In the genomic region with DNA sequence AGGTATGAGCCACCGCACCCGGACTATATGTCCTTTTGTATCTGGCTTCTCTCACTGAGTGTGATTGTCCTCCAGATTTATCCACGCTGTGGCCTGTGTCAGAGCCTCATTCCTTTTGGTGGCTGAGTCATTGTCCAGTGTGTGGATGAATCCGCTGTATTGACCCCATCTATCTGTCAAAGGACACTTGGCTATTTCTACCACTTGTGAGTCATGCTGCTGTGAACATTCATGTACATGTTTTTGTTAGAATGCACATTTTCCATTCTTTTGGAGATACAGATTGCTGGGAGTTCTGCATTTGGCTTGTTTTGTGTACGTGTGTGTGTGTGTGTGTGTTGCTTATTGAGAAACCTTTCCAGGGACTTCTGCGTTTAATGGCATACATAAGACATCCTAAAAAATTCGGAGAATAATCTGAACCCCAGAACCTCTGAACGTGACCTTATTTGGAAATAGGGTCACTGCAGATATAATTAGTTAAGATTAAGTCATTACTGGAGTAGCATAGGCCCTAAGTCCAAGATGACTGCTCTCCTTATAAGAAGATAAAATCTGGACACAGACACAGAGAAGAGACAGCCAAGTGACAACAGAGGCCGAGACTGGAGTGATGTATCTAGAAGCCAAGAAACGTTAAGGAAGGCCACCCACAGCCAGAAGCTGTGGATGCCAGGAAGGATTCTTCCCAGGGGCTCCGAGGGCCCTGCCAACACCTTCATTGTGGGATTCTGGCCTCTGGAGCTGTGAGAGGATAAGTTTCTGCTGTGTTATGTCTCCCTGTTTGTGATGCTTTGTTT, we compare ENCODE assay signal across 12 cellular contexts. TPM values are rescaled to one million over a fixed set of nuclear protein-coding genes. Genes with fewer than 3 reads are reported as not detected.
DNase-seq lines count a peak whose midpoint lies in the region; ATAC-seq and TF ChIP-seq lines count a peak whose summit lies in the region.
"Had no signal": no experiment of that assay in that cellular context is flagged by ENCODE, and none has a peak within 500 bp of the region (broad histone marks: within the 10 kb centered on the region; RNA-seq: fewer than 3 reads in every experiment).

No MANE protein-coding gene starts in this region.

- H3K4me3 ChIP-seq in adrenal gland, result no peak overlapping the region
- H3K4me3 ChIP-seq in gastroesophageal sphincter, result no peak overlapping the region
- no peak overlapping the region for H3K4me3 ChIP-seq in skeletal muscle satellite cell (ENCODE audit: low read length)

- DNase-seq in GM04503 (ENCODE audit: low read depth) (peak; percentile 95), adrenal gland (peak; percentile 75 to 93 (median 90)), NCI-H446 (lab: John Stamatoyannopoulos, UW) (no peak)
- DNase-seq in activated CD8-positive, alpha-beta T cell treated with anti-CD3 and anti-CD28 coated beads for 36 hours, result no peak
- DNase-seq: NCI-H187 treated with DMSO at 0.1 percent for 48 hours, SW 1271 had no signal

- peak in 1 of 2 donors; percentile 68 for TF ChIP-seq POLR2A in adrenal gland (IDR thresholded peaks at IDR 0.05)
- TF ChIP-seq POLR2A in gastroesophageal sphincter (IDR thresholded peaks at IDR 0.05), result no peak

- H3K9me3 ChIP-seq in adrenal gland (replicated peaks in 1 of 3) (no peaks in the 10 kb centered on the region), gastroesophageal sphincter (no peaks in the 10 kb centered on the region), skeletal muscle satellite cell (replicated peaks; ENCODE audit: low read length) (no peaks in the 10 kb centered on the region)

- H3K36me3 ChIP-seq in adrenal gland (replicated peaks in 1 of 2) (no peaks in the 10 kb centered on the region), gastroesophageal sphincter (peaks cover 0 to 8% of the 10 kb centered on the region in 2 donors), skeletal muscle satellite cell (ENCODE audit: insufficient read depth, low read length) (peaks cover 10% of the 10 kb centered on the region)

- CTCF ChIA-PET in activated CD8-positive, alpha-beta T cell treated with anti-CD3 and anti-CD28 coated beads for 36 hours (lab: Charles Lee), result no interaction called here

- WGBS in adrenal gland, 4 donors, result 25 to 31% (median 26%) methylated on average over 9 to 11 of the region's 11 CpGs
- 18 to 36% methylated on average over 7 to 11 of the region's 11 CpGs for WGBS in gastroesophageal sphincter (ENCODE audit: low coverage in 1 of 2), 2 donors

- no peaks in the 10 kb centered on the region for H3K27me3 Mint-ChIP-seq in activated CD8-positive, alpha-beta T cell treated with anti-CD3 and anti-CD28 coated beads for 36 hours

- ATAC-seq in gastroesophageal sphincter, result peak; percentile 60
- no peak for ATAC-seq in GM21717 (IDR thresholded peaks at IDR 0.05; ENCODE audit: unreplicated experiment)
- ATAC-seq in activated CD8-positive, alpha-beta T cell treated with anti-CD3 and anti-CD28 coated beads for 36 hours, result no peak
- ATAC-seq in HG03520 (IDR thresholded peaks at IDR 0.05; ENCODE audit: unreplicated experiment), result no peak

- H3K9me3 Mint-ChIP-seq in activated CD8-positive, alpha-beta T cell treated with anti-CD3 and anti-CD28 coated beads for 36 hours, result no peaks in the 10 kb centered on the region
- H3K9me3 Mint-ChIP-seq: activated T-helper 1 cell treated with anti-CD3 and anti-CD28 coated beads, Interleukin-12 subunit alpha, Interleukin-12 subunit beta, Interleukin-2, Interleukin-4 antibody, amounts not matched to agents 30 ng/mL and 10 ng/mL and 1 ng/mL, durations not matched to agents 14 hours and 24 hours and 36 hours had no signal

- peak overlapping the region; percentile 20 to 90 (median 74) for H3K27ac ChIP-seq in adrenal gland
- peak overlapping the region in 3 of 4 donors; percentile 70 to 83 (median 80) for H3K27ac ChIP-seq in gastroesophageal sphincter

- POLR2A ChIA-PET in activated CD8-positive, alpha-beta T cell treated with anti-CD3 and anti-CD28 coated beads for 36 hours (lab: Charles Lee), result interaction anchor here (0.6 kb wide), 1 partner anchor 370 kb away, joined by 3 read pairs; no protein-coding TSS in a partner anchor

- H3K27me3 ChIP-seq in adrenal gland (peaks cover 4% of the 10 kb centered on the region), gastroesophageal sphincter (peaks cover 9% of the 10 kb centered on the region), skeletal muscle satellite cell (ENCODE audit: control insufficient read depth, insufficient read depth, low read length) (peaks cover 5% of the 10 kb centered on the region)

- TF ChIP-seq CTCF in adrenal gland (IDR thresholded peaks at IDR 0.05), result no peak
- no peak for TF ChIP-seq CTCF in gastroesophageal sphincter (IDR thresholded peaks at IDR 0.05)
- TF ChIP-seq CTCF in activated CD8-positive, alpha-beta T cell treated with anti-CD3 and anti-CD28 coated beads for 36 hours (IDR thresholded peaks at IDR 0.05), result no peak

- H3K4me1 Mint-ChIP-seq in activated CD8-positive, alpha-beta T cell treated with anti-CD3 and anti-CD28 coated beads for 36 hours (ENCODE audit: low read depth), result no peaks in the 10 kb centered on the region

- no peak overlapping the region for H3K27ac Mint-ChIP-seq in activated CD8-positive, alpha-beta T cell treated with anti-CD3 and anti-CD28 coated beads for 36 hours
- H3K27ac Mint-ChIP-seq: activated T-helper 1 cell treated with anti-CD3 and anti-CD28 coated beads, Interleukin-12 subunit alpha, Interleukin-12 subunit beta, Interleukin-2, Interleukin-4 antibody, amounts not matched to agents 30 ng/mL and 10 ng/mL and 1 ng/mL, durations not matched to agents 14 hours and 24 hours and 36 hours had no signal

- peaks cover 4% of the 10 kb centered on the region for H3K36me3 Mint-ChIP-seq in activated CD8-positive, alpha-beta T cell treated with anti-CD3 and anti-CD28 coated beads for 36 hours (ENCODE audit: low read depth)

- H3K4me1 ChIP-seq in adrenal gland (replicated peaks in 1 of 2) (peaks cover 0 to 25% of the 10 kb centered on the region in 2 donors), gastroesophageal sphincter (peaks cover 0 to 44% (median 9%) of the 10 kb centered on the region in 3 donors), skeletal muscle satellite cell (ENCODE audit: control insufficient read depth, insufficient read depth, low read length) (peaks cover 15% of the 10 kb centered on the region)

- H3K4me2 ChIP-seq in skeletal muscle satellite cell (ENCODE audit: low read length), result peak overlapping the region; percentile 44

- TF ChIP-seq EP300 in gastroesophageal sphincter (IDR thresholded peaks at IDR 0.05), result no peak

- intact Hi-C loops in adrenal gland (cut with DNase I), result no loop called here
- intact Hi-C loops in activated CD8-positive, alpha-beta T cell treated with anti-CD3 and anti-CD28 coated beads for 36 hours (cut with micrococcal nuclease), result no loop called here

- H3K4me3 Mint-ChIP-seq in activated CD8-positive, alpha-beta T cell treated with anti-CD3 and anti-CD28 coated beads for 36 hours, result no peak overlapping the region
- H3K4me3 Mint-ChIP-seq: activated T-helper 1 cell treated with anti-CD3 and anti-CD28 coated beads, Interleukin-12 subunit alpha, Interleukin-12 subunit beta, Interleukin-2, Interleukin-4 antibody, amounts not matched to agents 30 ng/mL and 10 ng/mL and 1 ng/mL, durations not matched to agents 14 hours and 24 hours and 36 hours had no signal

- H3K9ac ChIP-seq in skeletal muscle satellite cell (ENCODE audit: low read depth, low read length), result peak overlapping the region; percentile 3

RNA-seq across cellular contexts. Expression of gene GIPC3, which starts 4.9 kb away (rescaled TPM):
- total RNA-seq in adrenal gland, result 1 to 10 TPM; 2.0 to 5.9 (median 3.4) TPM
- 1 to 10 TPM; 1.6 to 4.9 (median 2.6) TPM for polyA plus RNA-seq in adrenal gland
- 10 to 100 TPM in 1 of 4 donors, 1 to 10 TPM in 2, under 1 TPM in 1; 0.94 to 16.8 (median 2.1) TPM for total RNA-seq in gastroesophageal sphincter
- under 0.01 TPM in 1 of 2 replicates, not detected in the other for total RNA-seq in skeletal muscle satellite cell (2012; rRNA removed)
- total RNA-seq in activated CD8-positive, alpha-beta T cell treated with anti-CD3 and anti-CD28 coated beads for 36 hours, result under 1 TPM; 0.09 to 0.14 TPM

RNA-seq across cellular contexts. Expression of gene HMG20B, which starts 7.6 kb away (rescaled TPM):
- total RNA-seq in adrenal gland (100 to 1,000 TPM in 5 of 8 donors, 10 to 100 TPM in 3; 49.3 to 137 (median 105) TPM), gastroesophageal sphincter (100 to 1,000 TPM; 106 to 203 (median 154) TPM)
- 100 to 1,000 TPM in 1 of 3 donors, 10 to 100 TPM in 2; 18.1 to 178 (median 100.0) TPM for polyA plus RNA-seq in adrenal gland
- total RNA-seq in skeletal muscle satellite cell (2012; rRNA removed), result 57.2 and 65.4 TPM in 2 replicates
- total RNA-seq in activated CD8-positive, alpha-beta T cell treated with anti-CD3 and anti-CD28 coated beads for 36 hours, result 10 to 100 TPM; 42.7 to 47.3 TPM

RNA-seq across cellular contexts. Expression of gene MFSD12, which starts 23.0 kb away (rescaled TPM):
- total RNA-seq in adrenal gland (100 to 1,000 TPM in 2 of 8 donors, 10 to 100 TPM in 6; 48.0 to 123 (median 66.9) TPM), gastroesophageal sphincter (10 to 100 TPM; 22.1 to 94.1 (median 42.2) TPM)
- polyA plus RNA-seq in adrenal gland, result 10 to 100 TPM; 18.5 to 89.3 (median 48.5) TPM
- total RNA-seq in skeletal muscle satellite cell (2012; rRNA removed), result 83.4 and 112 TPM in 2 replicates
- 10 to 100 TPM; 62.4 to 63.5 TPM for total RNA-seq in activated CD8-positive, alpha-beta T cell treated with anti-CD3 and anti-CD28 coated beads for 36 hours

RNA-seq across cellular contexts. Expression of gene TBXA2R, which starts 26.3 kb away (rescaled TPM):
- total RNA-seq in adrenal gland (10 to 100 TPM in 7 of 8 donors, 1 to 10 TPM in 1; 8.9 to 25.5 (median 17.2) TPM), gastroesophageal sphincter (10 to 100 TPM in 1 of 4 donors, 1 to 10 TPM in 3; 1.4 to 14.9 (median 4.5) TPM)
- polyA plus RNA-seq in adrenal gland, result 1 to 10 TPM; 5.2 to 6.9 (median 6.2) TPM
- total RNA-seq in skeletal muscle satellite cell (2012; rRNA removed), result 1.5 and 3.9 TPM in 2 replicates
- total RNA-seq in activated CD8-positive, alpha-beta T cell treated with anti-CD3 and anti-CD28 coated beads for 36 hours, result 1 to 10 TPM; 2.7 to 3.0 TPM

RNA-seq across cellular contexts. Expression of gene TEKTIP1, which starts 41.4 kb away (rescaled TPM):
- total RNA-seq in adrenal gland, result 1 to 10 TPM in 2 of 8 donors, under 1 TPM in 2, not detected in 4; 0.68 to 3.6 (median 1.1) TPM
- polyA plus RNA-seq in adrenal gland, result 1 to 10 TPM in 2 of 3 donors, not detected in 1; 1.1 to 3.5 TPM
- not detected for total RNA-seq in gastroesophageal sphincter
- total RNA-seq in skeletal muscle satellite cell (2012; rRNA removed), result not detected in 2 replicates
- 1 to 10 TPM; 1.6 to 2.4 TPM for total RNA-seq in activated CD8-positive, alpha-beta T cell treated with anti-CD3 and anti-CD28 coated beads for 36 hours
- total RNA-seq: glomerular endothelial cell had no signal

Comparison
In these comparisons a context has a peak if more than half of its experiments do, and no peak if none do; other contexts are left out.
1. DNase-seq: peak in GM04503 (single experiment) and adrenal gland (7 of 7); none in activated CD8-positive, alpha-beta T cell treated with anti-CD3 and anti-CD28 coated beads for 36 hours (single experiment) and NCI-H446 (0 of 2).